Comparison of ENCODE assay signal across 18 cellular contexts in genomic region chr12:129563266-129563665, GRCh38.
DNase-seq lines count a peak whose midpoint lies in the region; TF ChIP-seq lines count a peak whose summit lies in the region.
"Had no signal": no experiment of that assay in that cellular context is flagged by ENCODE, and none has a peak within 500 bp of the region (broad histone marks: within the 10 kb centered on the region; RNA-seq: fewer than 3 reads in every experiment).

No MANE protein-coding gene starts in this region.

- no peaks in the 10 kb centered on the region for H3K36me3 ChIP-seq in KOPT-K1 (ENCODE audit: insufficient read depth, low read length)
- no peaks in the 10 kb centered on the region for H3K36me3 ChIP-seq in neuronal stem cell (replicated peaks in 1 of 2; ENCODE audit: control insufficient read depth in 2 of 2, insufficient read depth in 2 of 2, low read length in 2 of 2)
- H3K36me3 ChIP-seq in hepatocyte (replicated peaks; ENCODE audit: insufficient read depth, low read depth), result no peaks in the 10 kb centered on the region
- H3K36me3 ChIP-seq: BLaER1 treated with 17β-estradiol and CSF1 and Interleukin-3, amounts not matched to agents 10 nM and 100 nM had no signal

- H2BK15ac ChIP-seq in neuronal stem cell (ENCODE audit: low read length), result no peak overlapping the region

- no peak overlapping the region for H3K4me3 ChIP-seq in Jurkat, Clone E6-1 (ENCODE audit: low read length)
- H3K4me3 ChIP-seq in neuronal stem cell (ENCODE audit: low read length in 2 of 2), result no peak overlapping the region
- H3K4me3 ChIP-seq in hepatocyte, result no peak overlapping the region
- H3K4me3 ChIP-seq: BLaER1 treated with 17β-estradiol and CSF1 and Interleukin-3, amounts not matched to agents 10 nM and 100 nM had no signal

- no peak overlapping the region for H3K14ac ChIP-seq in neuronal stem cell (ENCODE audit: low read length)

- H4K8ac ChIP-seq in neuronal stem cell (ENCODE audit: low read depth, low read length), result no peak overlapping the region

- no peak overlapping the region for H2BK120ac ChIP-seq in neuronal stem cell (ENCODE audit: low read depth, low read length)

- no peak overlapping the region for H2AK5ac ChIP-seq in neuronal stem cell (ENCODE audit: low read depth, low read length)

- H2BK12ac ChIP-seq in neuronal stem cell (ENCODE audit: low read length), result no peak overlapping the region

- peak overlapping the region; percentile 98 for H3K27ac ChIP-seq in KOPT-K1 (ENCODE audit: low read depth, low read length, poor library complexity, severe bottlenecking)
- no peak overlapping the region for H3K27ac ChIP-seq in neuronal stem cell (replicated peaks; ENCODE audit: low read length)
- no peak overlapping the region for H3K27ac ChIP-seq in hepatocyte
- H3K27ac ChIP-seq: BLaER1 treated with 17β-estradiol and CSF1 and Interleukin-3, amounts not matched to agents 10 nM and 100 nM; C4-2B had no signal

- no peak overlapping the region for H4K91ac ChIP-seq in neuronal stem cell (ENCODE audit: low read depth, low read length, poor library complexity)

- H2AFZ ChIP-seq in neuronal stem cell (ENCODE audit: low read length) (no peak overlapping the region), hepatocyte (no peak overlapping the region)

- no peak overlapping the region for H3K4ac ChIP-seq in neuronal stem cell (ENCODE audit: low read length)

- WGBS in neuronal stem cell (ENCODE audit: extremely low coverage in 2 of 2, insufficient read length in 2 of 2, insufficient replicate concordance in 1 of 2), 2 donors, result no CpG with 5 or more reads among the region's 2 CpGs
- 83% methylated on average over 2 of the region's 2 CpGs for WGBS in hepatocyte (ENCODE audit: low lambda C conversion rate, missing lambda C conversion rate)

- H3K4me1 ChIP-seq in neuronal stem cell (ENCODE audit: control insufficient read depth in 2 of 2, insufficient read depth in 1 of 2, low read depth in 1 of 2, low read length in 2 of 2), result no peaks in the 10 kb centered on the region
- H3K4me1 ChIP-seq in hepatocyte (ENCODE audit: insufficient read depth), result no peaks in the 10 kb centered on the region

- no peaks in the 10 kb centered on the region for H3K79me1 ChIP-seq in neuronal stem cell (ENCODE audit: low read depth, low read length)

- no peaks in the 10 kb centered on the region for H3K79me2 ChIP-seq in hepatocyte

- TF ChIP-seq CTCF in hepatocyte (IDR thresholded peaks at IDR 0.05; ENCODE audit: poor library complexity), result no peak

- peak; percentile 80 for DNase-seq in Jurkat, Clone E6-1 (ENCODE audit: low read depth, low spot score)
- DNase-seq in neuronal stem cell (ENCODE audit: low spot score) (no peak), AG08395 (ENCODE audit: low spot score) (no peak), hepatocyte (ENCODE audit: low spot score) (no peak)
- DNase-seq: 8988T; ACHN; AML-193; CD4-positive, alpha-beta T cell; CD8-positive, alpha-beta memory T cell; COR-L47; DMS 273 treated with DMSO at 0.1 percent for 48 hours; DMS153; DMS53; DMS79; GF-D8 had no signal

- H3K27me3 ChIP-seq in neuronal stem cell (ENCODE audit: control insufficient read depth in 3 of 3, insufficient read depth in 3 of 3, low read depth in 1 of 3, low read length in 3 of 3) (no peaks in the 10 kb centered on the region), hepatocyte (no peaks in the 10 kb centered on the region)
- H3K27me3 ChIP-seq: BLaER1 treated with 17β-estradiol and CSF1 and Interleukin-3, amounts not matched to agents 10 nM and 100 nM had no signal

- H3K23ac ChIP-seq in neuronal stem cell (ENCODE audit: low read depth, low read length, poor library complexity), result no peak overlapping the region

- H3K9me3 ChIP-seq in KOPT-K1 (ENCODE audit: insufficient read depth, low read length, poor library complexity, severe bottlenecking) (peaks cover 6% of the 10 kb centered on the region), neuronal stem cell (replicated peaks in 1 of 2; ENCODE audit: control insufficient read depth in 2 of 2, insufficient read depth in 1 of 2, low read depth in 1 of 2, low read length in 2 of 2) (peaks cover 0 to 3% of the 10 kb centered on the region in 2 donors), hepatocyte (ENCODE audit: low read depth) (no peaks in the 10 kb centered on the region)

- H2BK5ac ChIP-seq in neuronal stem cell (ENCODE audit: low read length), result no peak overlapping the region

- H4K20me1 ChIP-seq in hepatocyte (ENCODE audit: insufficient read depth, poor library complexity, severe bottlenecking), result no peaks in the 10 kb centered on the region
- H4K20me1 ChIP-seq: BLaER1 treated with 17β-estradiol and CSF1 and Interleukin-3, amounts not matched to agents 10 nM and 100 nM had no signal

- H3K9ac ChIP-seq in neuronal stem cell (ENCODE audit: low read depth, low read length, poor library complexity), result no peak overlapping the region
- H3K9ac ChIP-seq: BLaER1 treated with 17β-estradiol and CSF1 and Interleukin-3, amounts not matched to agents 10 nM and 100 nM had no signal

- H3K9me2 ChIP-seq in hepatocyte (replicated peaks; ENCODE audit: insufficient read depth), result no peaks in the 10 kb centered on the region

- H3K4me2 ChIP-seq in neuronal stem cell (ENCODE audit: insufficient read depth, low read length, poor library complexity, severe bottlenecking), result no peak overlapping the region
- H3K4me2 ChIP-seq in hepatocyte, result no peak overlapping the region
- H3K4me2 ChIP-seq: BLaER1 treated with 17β-estradiol and CSF1 and Interleukin-3, amounts not matched to agents 10 nM and 100 nM had no signal

- H3K18ac ChIP-seq in neuronal stem cell (ENCODE audit: low read length), result no peak overlapping the region
